8 cellular contexts compared by ENCODE assay signal in genomic region chr1:220094016-220094911, GRCh38. TPM values are rescaled to one million over a fixed set of nuclear protein-coding genes. Genes with fewer than 3 reads are reported as not detected.
DNase-seq lines count a peak whose midpoint lies in the region; ATAC-seq and TF ChIP-seq lines count a peak whose summit lies in the region.

Gene IARS2, plus strand, starts transcription at chr1:220094132. Its CDS starts 85 bp downstream, at chr1:220094217.

- CTCF ChIA-PET in activated CD4-positive, alpha-beta memory T cell treated with anti-CD3 and anti-CD28 coated beads for 36 hours (lab: Charles Lee), result interaction anchor here (0.6 to 2.5 kb wide), 4 partner anchors 12 to 103 kb away, joined by 3 to 13 read pairs (median 3); no protein-coding TSS in a partner anchor

- peaks cover 11% of the 10 kb centered on the region for H3K36me3 Mint-ChIP-seq in activated CD4-positive, alpha-beta memory T cell treated with anti-CD3 and anti-CD28 coated beads for 36 hours

- peak within 1 kb of the TSS; percentile 85 for H3K27ac ChIP-seq in lower lobe of right lung

- H3K27me3 ChIP-seq in lower lobe of right lung (ENCODE audit: low read depth), result no peaks in the 10 kb centered on the region

- H3K9me3 ChIP-seq in lower lobe of right lung, result no peaks in the 10 kb centered on the region

- H3K4me1 ChIP-seq in lower lobe of right lung, result peaks cover 19% of the 10 kb centered on the region

- intact Hi-C loops in activated CD4-positive, alpha-beta memory T cell treated with anti-CD3 and anti-CD28 coated beads for 36 hours (cut with micrococcal nuclease), result loop anchor here (2.0 to 10.0 kb wide), 2 partner anchors 19 to 1809 kb away; partner anchors contain the start of gene RRP15
- intact Hi-C loops in lower lobe of right lung (cut with DNase I), result no loop called here

- H3K4me1 Mint-ChIP-seq in activated CD4-positive, alpha-beta memory T cell treated with anti-CD3 and anti-CD28 coated beads for 36 hours (ENCODE audit: low read depth), result peaks cover 19% of the 10 kb centered on the region

- H3K4me3 ChIP-seq in lower lobe of right lung, result peak within 1 kb of the TSS; percentile 99

- peaks cover 32% of the 10 kb centered on the region for H3K36me3 ChIP-seq in lower lobe of right lung

- H3K9me3 Mint-ChIP-seq in activated CD4-positive, alpha-beta memory T cell treated with anti-CD3 and anti-CD28 coated beads for 36 hours, result no peaks in the 10 kb centered on the region

- no peak for TF ChIP-seq CTCF in lower lobe of right lung (IDR thresholded peaks at IDR 0.05)

- H3K27me3 Mint-ChIP-seq in activated CD4-positive, alpha-beta memory T cell treated with anti-CD3 and anti-CD28 coated beads for 36 hours, result no peaks in the 10 kb centered on the region

- POLR2A ChIA-PET in activated CD4-positive, alpha-beta memory T cell treated with anti-CD3 and anti-CD28 coated beads for 36 hours (lab: Charles Lee), result interaction anchor here (1.2 kb wide), 2 partner anchors 11 kb away, joined by 5 read pairs; no protein-coding TSS in a partner anchor

- peak within 1 kb of the TSS; percentile 60 for H3K27ac Mint-ChIP-seq in activated CD4-positive, alpha-beta memory T cell treated with anti-CD3 and anti-CD28 coated beads for 36 hours

- peak; percentile 87 for DNase-seq in Ammon's horn (ENCODE audit: low spot score)
- DNase-seq in NCI-H526 treated with DMSO at 0.1 percent for 48 hours (lab: John Stamatoyannopoulos, UW), result peak; percentile 40
- peak; percentile 95 for DNase-seq in activated CD4-positive, alpha-beta memory T cell treated with anti-CD3 and anti-CD28 coated beads for 36 hours
- peak; percentile 89 for DNase-seq in ecto neural progenitor cell (ENCODE audit: low spot score)
- peak; percentile 93 for DNase-seq in lower lobe of right lung
- peak; percentile 81 to 92 (median 88) for DNase-seq in stimulated activated CD4-positive, alpha-beta T cell treated with anti-CD3 and anti-CD28 coated beads, TNF-alpha, amount 100 ng/mL, for 24 hours (ENCODE audit: low read depth in 3 of 3)

- H3K4me3 Mint-ChIP-seq in activated CD4-positive, alpha-beta memory T cell treated with anti-CD3 and anti-CD28 coated beads for 36 hours, result peak within 1 kb of the TSS; percentile 77

- ATAC-seq in GM19025 (IDR thresholded peaks at IDR 0.05; ENCODE audit: low read depth, unreplicated experiment), result peak; percentile 65
- ATAC-seq in HG03342 (IDR thresholded peaks at IDR 0.05; ENCODE audit: unreplicated experiment), result peak; percentile 65
- peak; percentile 97 for ATAC-seq in lower lobe of right lung

RNA-seq across cellular contexts. Expression of gene IARS2, which starts in this region (rescaled TPM):
- total RNA-seq in activated CD4-positive, alpha-beta memory T cell treated with anti-CD3 and anti-CD28 coated beads for 36 hours, result 10 to 100 TPM; 77.6 to 79.2 TPM
- total RNA-seq in lower lobe of right lung, result 51.9 TPM

Comparison
In these comparisons a context has a peak if more than half of its experiments do, and no peak if none do; other contexts are left out.
1. Peak in every context shown above with its lines: DNase-seq, ATAC-seq, H3K4me3 ChIP-seq and H3K27ac ChIP-seq.
2. DNase-seq: peak in every context shown above with its lines; median percentile 95 in activated CD4-positive, alpha-beta memory T cell treated with anti-CD3 and anti-CD28 coated beads for 36 hours; 93 in lower lobe of right lung; 89 in ecto neural progenitor cell; 88 in stimulated activated CD4-positive, alpha-beta T cell treated with anti-CD3 and anti-CD28 coated beads, TNF-alpha, amount 100 ng/mL, for 24 hours; 87 in Ammon's horn; 40 in NCI-H526 treated with DMSO at 0.1 percent for 48 hours.